In the genomic region with DNA sequence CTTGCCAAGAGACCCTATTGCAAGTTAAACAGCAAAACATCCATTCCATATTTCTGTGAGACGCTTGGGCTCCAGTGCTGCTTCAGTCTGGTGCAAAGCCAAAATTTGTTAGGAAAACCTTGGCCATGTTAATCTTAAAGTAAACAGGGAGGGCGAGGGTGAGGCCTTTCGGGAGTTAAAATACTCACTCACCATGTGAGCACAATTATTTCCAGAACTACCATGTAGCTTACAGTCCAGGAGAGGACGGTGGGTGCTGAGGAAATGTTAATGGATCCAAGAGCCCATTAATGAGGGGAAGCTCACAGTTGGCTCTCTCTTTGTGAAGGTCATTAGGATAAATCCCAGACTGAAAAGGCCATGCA, we compare ENCODE assay signal across 22 cellular contexts.
DNase-seq lines count a peak whose midpoint lies in the region; ATAC-seq and TF ChIP-seq lines count a peak whose summit lies in the region.
"Had no signal": no experiment of that assay in that cellular context is flagged by ENCODE, and none has a peak within 500 bp of the region (broad histone marks: within the 10 kb centered on the region; RNA-seq: fewer than 3 reads in every experiment).

No MANE protein-coding gene starts in this region.

- no peak overlapping the region for H3K4me3 ChIP-seq in left ventricle myocardium inferior
- no peak overlapping the region for H3K4me3 ChIP-seq in tibial artery
- H3K4me3 ChIP-seq: ascending aorta, GM23338, hepatocyte, Peyer's patch had no signal

- no peak for TF ChIP-seq CTCF in left ventricle myocardium inferior (IDR thresholded peaks at IDR 0.05; ENCODE audit: borderline replicate concordance)
- no peak for TF ChIP-seq CTCF in tibial artery (IDR thresholded peaks at IDR 0.05)

- peaks cover 47% of the 10 kb centered on the region for H3K36me3 ChIP-seq in left ventricle myocardium inferior
- peaks cover 12 to 29% (median 14%) of the 10 kb centered on the region in 3 donors for H3K36me3 ChIP-seq in tibial artery
- H3K36me3 ChIP-seq: ascending aorta, BE2C, tibial nerve had no signal

- H3K27me3 ChIP-seq in left ventricle myocardium inferior (ENCODE audit: low read depth) (no peaks in the 10 kb centered on the region), tibial artery (no peaks in the 10 kb centered on the region)
- H3K27me3 ChIP-seq: ascending aorta, BE2C, hepatocyte, Peyer's patch, tibial nerve had no signal

- no peaks in the 10 kb centered on the region for H3K9me3 ChIP-seq in left ventricle myocardium inferior (replicated peaks)
- H3K9me3 ChIP-seq in tibial artery = no peaks in the 10 kb centered on the region
- H3K9me3 ChIP-seq: ascending aorta, BE2C, Peyer's patch, tibial nerve had no signal

- no peak for ATAC-seq in HG02763 (IDR thresholded peaks at IDR 0.05; ENCODE audit: unreplicated experiment)
- ATAC-seq: GM23338; stimulated activated naive B cell treated with anti-CD40 and anti-IgM and Interleukin-4, amounts not matched to agents 10 μg/mL and 1 μg/mL and 100 μg/mL, for 72 hours had no signal

- H3K27ac ChIP-seq in left ventricle myocardium inferior (replicated peaks) (peak overlapping the region; percentile 76), tibial artery (peak overlapping the region; percentile 21 to 52)
- H3K27ac ChIP-seq: ascending aorta, hepatocyte had no signal

- DNase-seq in NCI-H2081 (lab: John Stamatoyannopoulos, UW) (peak; percentile 37 to 86), NCI-H2081 treated with DMSO at 0.1 percent for 48 hours (lab: John Stamatoyannopoulos, UW) (no peak), fibroblast of gingiva (ENCODE audit: low read depth) (peak; percentile 72), left ventricle myocardium inferior (no peak), tibial artery (peak in 1 of 2 donors; percentile 34), NOMO-1 treated with DMSO at 0.1 percent for 48 hours (lab: John Stamatoyannopoulos, UW; ENCODE audit: unreplicated experiment) (no peak), CD1c-positive myeloid dendritic cell (ENCODE audit: extremely low spot score) (no peak)
- DNase-seq: 8988T; activated CD4-positive, alpha-beta T cell treated with anti-CD3 and anti-CD28 coated beads for 4 hours; BE2C; effector CD4-positive, alpha-beta T cell; erythroblast; NCI-H187 treated with DMSO at 0.1 percent for 48 hours; NK-92 treated with Interleukin-12 subunit alpha and Interleukin-12 subunit beta, amount 100 ng/mL, for 24 hours; Peyer's patch; small intestine; stimulated activated naive B cell treated with anti-CD40 and anti-IgM and Interleukin-4, amounts not matched to agents 10 μg/mL and 1 μg/mL and 100 μg/mL, for 72 hours had no signal

- H3K4me1 ChIP-seq in left ventricle myocardium inferior (peaks cover 89% of the 10 kb centered on the region), tibial artery (peaks cover 0 to 18% (median 11%) of the 10 kb centered on the region in 4 donors)
- H3K4me1 ChIP-seq: ascending aorta, BE2C, Peyer's patch had no signal

- intact Hi-C loops in left ventricle myocardium inferior (cut with micrococcal nuclease) (no loop called here), tibial artery (cut with DNase I; ENCODE audit: low total_unique reads) (no loop called here)

Comparison
In these comparisons a context has a peak if more than half of its experiments do, and no peak if none do; other contexts are left out.
1. DNase-seq: peak in NCI-H2081 (2 of 2) and fibroblast of gingiva (single experiment); none in NCI-H2081 treated with DMSO at 0.1 percent for 48 hours (single experiment), left ventricle myocardium inferior (single experiment), NOMO-1 treated with DMSO at 0.1 percent for 48 hours (single experiment) and CD1c-positive myeloid dendritic cell (single experiment).